8 cellular contexts compared by ENCODE assay signal in the genomic region with DNA sequence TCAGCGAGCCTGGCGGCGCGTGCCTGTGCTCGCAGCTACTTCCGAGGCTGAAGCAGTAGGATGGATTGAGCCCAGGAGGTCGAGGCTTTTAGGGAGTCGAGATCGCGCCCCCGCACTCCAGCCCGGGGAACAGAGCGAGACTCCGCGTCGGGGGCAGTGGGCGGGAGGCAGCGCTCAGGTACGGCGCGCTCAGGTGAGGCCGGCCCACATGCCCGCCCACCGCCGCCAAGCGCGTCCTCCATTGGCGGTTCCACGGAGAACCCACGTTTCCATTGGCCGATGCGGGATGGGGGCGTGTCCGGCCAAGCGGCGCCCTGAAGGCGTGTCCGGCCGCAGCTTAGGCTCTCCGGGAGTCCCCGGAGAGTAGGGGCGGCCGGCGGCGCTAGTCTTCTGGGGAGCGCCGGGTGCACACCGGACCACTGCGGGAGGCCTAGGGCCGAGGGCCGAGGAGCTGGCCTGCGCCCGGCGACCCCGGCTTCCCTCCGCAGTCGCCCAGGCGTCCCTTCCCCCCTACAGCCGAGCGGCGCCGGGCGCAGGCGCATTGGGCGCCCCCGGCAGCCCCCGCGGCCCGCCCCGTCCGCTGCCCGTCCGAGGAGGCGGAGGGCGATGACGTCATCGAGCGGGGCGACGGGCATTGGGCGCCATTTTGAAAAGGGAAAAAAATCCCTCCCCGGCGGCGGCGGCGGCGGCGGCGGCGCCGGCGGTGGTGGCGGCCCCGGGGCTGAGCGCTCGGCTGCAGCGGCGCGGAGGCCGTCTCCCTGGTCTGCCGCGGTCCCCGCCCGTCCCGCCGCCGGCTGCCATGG. TPM values are rescaled to one million over a fixed set of nuclear protein-coding genes. Genes with fewer than 3 reads are reported as not detected.
DNase-seq lines count a peak whose midpoint lies in the region; TF ChIP-seq lines count a peak whose summit lies in the region.

A gene (plus strand): TSS at position 659 of the 803 bp plus-strand sequence. CDS start 141 bp downstream, at position 800.

- H3K27ac ChIP-seq in H9 (ENCODE audit: insufficient read length, low read depth, low read length) (no peak within 1 kb of the TSS), SJSA1 (peak within 1 kb of the TSS; percentile 71), subcutaneous abdominal adipose tissue (ENCODE audit: low read depth, low read length) (peak within 1 kb of the TSS; percentile 86)

- H3K27ac Mint-ChIP-seq in H9, result peak within 1 kb of the TSS; percentile 82 to 95 (median 89); a peak in 6 of 7 replicates

- peaks cover 31 to 46% of the 10 kb centered on the region in 2 experiments for H3K4me1 Mint-ChIP-seq in H9

- H2AFZ ChIP-seq in H9 (ENCODE audit: low read length) (no peak within 1 kb of the TSS), neuron (ENCODE audit: low read depth, low read length) (peak within 1 kb of the TSS; percentile 98)

- peak within 1 kb of the TSS; percentile 21 for H4K5ac ChIP-seq in H9 (ENCODE audit: insufficient read length, low read depth, low read length)

- no peak within 1 kb of the TSS for H2AK5ac ChIP-seq in H9 (ENCODE audit: insufficient read length, low read length)

- H3T11ph ChIP-seq in H9 (ENCODE audit: low read length), result no peak within 1 kb of the TSS

- no peaks in the 10 kb centered on the region for H4K20me1 ChIP-seq in H9 (ENCODE audit: control insufficient read depth, insufficient read depth, insufficient read length)

- H3K27me3 Mint-ChIP-seq in H9 (ENCODE audit: low read depth), result peaks cover 18% of the 10 kb centered on the region

- H3K9ac ChIP-seq in ES-I3 (ENCODE audit: low read depth, low read length), result peak within 1 kb of the TSS; percentile 78
- H3K9ac ChIP-seq in H9 (ENCODE audit: extremely low read depth, insufficient read length, low read length), result peak within 1 kb of the TSS; percentile 91
- peak within 1 kb of the TSS; percentile 85 to 95 (median 92) for H3K9ac ChIP-seq in subcutaneous abdominal adipose tissue (ENCODE audit: low read length in 5 of 5)

- no peak within 1 kb of the TSS for H2BK15ac ChIP-seq in H9 (ENCODE audit: low read depth, low read length)

- H2BK5ac ChIP-seq in H9 (ENCODE audit: insufficient read length, low read length), result no peak within 1 kb of the TSS

- no peaks in the 10 kb centered on the region; a peak in 1 of 5 replicates for H3K9me3 Mint-ChIP-seq in H9

- no CpG with 5 or more reads among the region's 107 CpGs for WGBS in H9 (ENCODE audit: extremely low coverage, insufficient read length, low lambda C conversion rate)

- peak within 1 kb of the TSS; percentile 82 to 93 for H3K4me3 Mint-ChIP-seq in H9

- H3K4me1 ChIP-seq in ES-I3 (ENCODE audit: insufficient read depth, low read length) (peaks cover 12% of the 10 kb centered on the region; the same call in 1 of the 2 replicates), H9 (ENCODE audit: insufficient read depth, low read length) (no peaks in the 10 kb centered on the region; the same call in 1 of the 2 replicates), SJSA1 (replicated peaks) (peaks cover 32% of the 10 kb centered on the region), neuron (ENCODE audit: insufficient read depth, low read length) (peaks cover 19% of the 10 kb centered on the region), subcutaneous abdominal adipose tissue (ENCODE audit: control insufficient read depth in 5 of 5, insufficient read depth in 5 of 5, low read length in 5 of 5) (peaks cover 5 to 44% (median 33%) of the 10 kb centered on the region in 5 donors)

- TF ChIP-seq CTCF in H9 (conservative IDR thresholded peaks at IDR 0.05), result no peak

- peak; percentile 96 for DNase-seq in H9
- DNase-seq in M059J (ENCODE audit: low read depth), result peak; percentile 85
- peak; percentile 92 to 98 for DNase-seq in SJSA1 (ENCODE audit: low read depth in 1 of 2, low spot score in 2 of 2)
- DNase-seq in activated naive CD4-positive, alpha-beta T cell (lab: John Stamatoyannopoulos, UW), result peak; percentile 85 to 95 (median 87)
- peak; percentile 76 for DNase-seq in foreskin melanocyte

- peak within 1 kb of the TSS; percentile 78 for H3K4me2 ChIP-seq in H9 (ENCODE audit: insufficient read depth, insufficient read length, low read length)

- H3K27me3 ChIP-seq in H9 (ENCODE audit: insufficient read depth, low read length) (no peaks in the 10 kb centered on the region; the same call in 1 of the 2 replicates), SJSA1 (replicated peaks) (peaks cover 16% of the 10 kb centered on the region), neuron (ENCODE audit: insufficient read depth, low read length) (peaks cover 14% of the 10 kb centered on the region), subcutaneous abdominal adipose tissue (ENCODE audit: control insufficient read depth in 5 of 5, insufficient read depth in 4 of 5, low read length in 5 of 5) (peaks cover 4 to 11% (median 6%) of the 10 kb centered on the region in 5 donors)

- H3K9me3 ChIP-seq in ES-I3 (ENCODE audit: control insufficient read depth, insufficient read depth, low read length) (no peaks in the 10 kb centered on the region), H9 (ENCODE audit: control insufficient read depth, low read depth, low read length) (no peaks in the 10 kb centered on the region), SJSA1 (replicated peaks) (no peaks in the 10 kb centered on the region; the same call in 1 of the 2 replicates), neuron (ENCODE audit: low read length) (no peaks in the 10 kb centered on the region), subcutaneous abdominal adipose tissue (ENCODE audit: control insufficient read depth in 5 of 5, low read length in 5 of 5) (no peaks in the 10 kb centered on the region)

- H3K56ac ChIP-seq in H9 (ENCODE audit: insufficient read length, low read depth, low read length), result no peak within 1 kb of the TSS

- H3K36me3 ChIP-seq in ES-I3 (ENCODE audit: insufficient read depth, low read length) (no peaks in the 10 kb centered on the region; the same call in 1 of the 2 replicates), SJSA1 (peaks cover 20% of the 10 kb centered on the region), neuron (ENCODE audit: insufficient read depth, low read length) (peaks cover 9% of the 10 kb centered on the region), subcutaneous abdominal adipose tissue (ENCODE audit: control insufficient read depth in 5 of 5, insufficient read depth in 5 of 5, low read length in 5 of 5) (peaks cover 0 to 5% (median 1%) of the 10 kb centered on the region in 5 donors)

- H2BK12ac ChIP-seq in H9 (ENCODE audit: insufficient read length, low read depth, low read length), result no peak within 1 kb of the TSS

- no peak within 1 kb of the TSS for H3K23ac ChIP-seq in H9 (ENCODE audit: insufficient read length, low read depth, low read length)

- no peak within 1 kb of the TSS for H4K8ac ChIP-seq in H9 (replicated peaks; ENCODE audit: insufficient read length, low read depth, low read length)

- peaks cover 9% of the 10 kb centered on the region for H3K23me2 ChIP-seq in H9 (ENCODE audit: insufficient read length, low read depth, low read length, poor library complexity, severe bottlenecking)

- peaks cover 5 to 17% (median 9%) of the 10 kb centered on the region in 3 experiments; a peak in 6 of 7 replicates for H3K36me3 Mint-ChIP-seq in H9 (ENCODE audit: insufficient read depth in 1 of 3, low read depth in 3 of 3)

- H4K91ac ChIP-seq in H9 (ENCODE audit: insufficient read length, low read depth, low read length), result no peak within 1 kb of the TSS

- no peak within 1 kb of the TSS for H2BK20ac ChIP-seq in H9 (ENCODE audit: low read depth, low read length, poor library complexity, severe bottlenecking)

- H3K14ac ChIP-seq in H9 (ENCODE audit: insufficient read depth, low read length), result peak within 1 kb of the TSS; percentile 95

- no peak within 1 kb of the TSS; the same call in 1 of the 2 replicates for H3K4ac ChIP-seq in H9 (ENCODE audit: low read depth, low read length)

- no peaks in the 10 kb centered on the region for H3K79me1 ChIP-seq in H9 (ENCODE audit: insufficient read depth, low read depth, low read length, poor library complexity, severe bottlenecking)

- peak within 1 kb of the TSS; percentile 99 for H3K18ac ChIP-seq in H9 (ENCODE audit: insufficient read length, low read depth, low read length)

- H3K4me3 ChIP-seq in SJSA1 (peak within 1 kb of the TSS; percentile 90), neuron (ENCODE audit: low read length) (peak within 1 kb of the TSS; percentile 97), subcutaneous abdominal adipose tissue (ENCODE audit: low read depth in 1 of 5, low read length in 5 of 5) (peak within 1 kb of the TSS; percentile 75 to 86 (median 78))

- H3K79me2 ChIP-seq in H9 (ENCODE audit: insufficient read depth, low read length), result peaks cover 23% of the 10 kb centered on the region

- H2BK120ac ChIP-seq in H9 (ENCODE audit: low read depth, low read length, poor library complexity, severe bottlenecking), result no peak within 1 kb of the TSS

RNA-seq across cellular contexts. Expression of the gene that starts here (rescaled TPM):
- 33.8 and 35.1 TPM in 2 replicates for total RNA-seq in H9 (2021)
- total RNA-seq in M059J (2014; rRNA removed; shearing (Covaris generic)), result 28.3 and 36.1 TPM in 2 replicates
- total RNA-seq in SJSA1 (2014; rRNA removed; shearing (Covaris generic)), result 25.2 and 29.2 TPM in 2 replicates
